Comparison of ENCODE assay signal across 12 cellular contexts in the genomic region with DNA sequence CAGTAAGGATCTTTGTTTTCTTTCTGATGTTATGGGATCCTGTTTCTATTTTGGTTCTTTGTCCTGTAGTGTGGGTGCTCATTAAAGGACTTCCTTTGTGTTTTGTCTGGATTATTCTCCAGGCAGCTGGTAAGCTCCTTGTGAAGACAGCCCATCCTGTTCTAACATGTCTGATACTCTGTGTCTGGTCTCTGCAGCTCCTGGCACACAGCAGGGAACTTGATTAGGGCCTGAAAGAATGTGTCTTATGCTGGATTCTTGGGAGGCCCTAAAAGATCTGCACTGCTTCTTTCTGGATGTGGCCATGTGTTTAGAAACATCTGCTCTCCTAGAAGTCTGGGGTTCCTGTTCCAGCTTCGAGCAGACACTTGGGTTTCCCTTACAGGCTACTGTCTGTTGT. TPM values are rescaled to one million over a fixed set of nuclear protein-coding genes. Genes with fewer than 3 reads are reported as not detected.
DNase-seq lines count a peak whose midpoint lies in the region; ATAC-seq and TF ChIP-seq lines count a peak whose summit lies in the region.
"Had no signal": no experiment of that assay in that cellular context is flagged by ENCODE, and none has a peak within 500 bp of the region (broad histone marks: within the 10 kb centered on the region; RNA-seq: fewer than 3 reads in every experiment).

No MANE protein-coding gene starts in this region.

- no CpG with 5 or more reads among the region's 1 CpG for WGBS in gastroesophageal sphincter (ENCODE audit: low coverage in 1 of 2), 2 donors

- TF ChIP-seq EP300 in gastroesophageal sphincter (IDR thresholded peaks at IDR 0.05) = no peak

- no peaks in the 10 kb centered on the region for H3K79me2 ChIP-seq in OCI-LY1 (ENCODE audit: insufficient read depth, low read length)

- H3F3A ChIP-seq in OCI-LY1 (ENCODE audit: insufficient read depth, low read length) = no peaks in the 10 kb centered on the region

- no peaks in the 10 kb centered on the region for H4K20me1 ChIP-seq in OCI-LY1 (ENCODE audit: insufficient read depth, low read length)

- H3K4me2 ChIP-seq in OCI-LY1 (ENCODE audit: low read length) = no peak overlapping the region
- H3K4me2 ChIP-seq: A549 had no signal

- H3K27ac ChIP-seq in OCI-LY1 (ENCODE audit: low read depth, low read length, poor library complexity, severe bottlenecking) = peak overlapping the region; percentile 36
- H3K27ac ChIP-seq in gastroesophageal sphincter = no peak overlapping the region

- H3K9me3 ChIP-seq in OCI-LY1 (ENCODE audit: low read length) = no peaks in the 10 kb centered on the region
- no peaks in the 10 kb centered on the region for H3K9me3 ChIP-seq in gastroesophageal sphincter
- H3K9me3 ChIP-seq: A549 had no signal

- H3K27me3 ChIP-seq in OCI-LY1 (ENCODE audit: insufficient read depth, low read length) = no peaks in the 10 kb centered on the region
- no peaks in the 10 kb centered on the region for H3K27me3 ChIP-seq in gastroesophageal sphincter

- no peak for TF ChIP-seq POLR2A in gastroesophageal sphincter (IDR thresholded peaks at IDR 0.05)

- TF ChIP-seq CTCF in OCI-LY1 (IDR thresholded peaks at IDR 0.05; ENCODE audit: low read length) = no peak
- no peak for TF ChIP-seq CTCF in gastroesophageal sphincter (IDR thresholded peaks at IDR 0.05)

- H3K4me3 ChIP-seq in OCI-LY1 (ENCODE audit: low read depth, low read length, poor library complexity, severe bottlenecking) (no peak overlapping the region), skeletal muscle cell (ENCODE audit: low read depth, low read length) (no peak overlapping the region), gastroesophageal sphincter (no peak overlapping the region)
- H3K4me3 ChIP-seq: A549 had no signal

- H2AFZ ChIP-seq in OCI-LY1 (ENCODE audit: low read length) = peak overlapping the region; percentile 75; the same call in 1 of the 2 replicates

- ATAC-seq in gastroesophageal sphincter (no peak), GM18907 (IDR thresholded peaks at IDR 0.05; ENCODE audit: unreplicated experiment) (no peak)
- ATAC-seq: A549, left colon had no signal

- H3K9ac ChIP-seq in OCI-LY1 (ENCODE audit: low read length) = no peak overlapping the region; the same call in 1 of the 2 replicates

- H3K4me1 ChIP-seq in OCI-LY1 (ENCODE audit: insufficient read depth, low read length, severe bottlenecking) = peaks cover 24% of the 10 kb centered on the region
- H3K4me1 ChIP-seq in gastroesophageal sphincter = no peaks in the 10 kb centered on the region

- DNase-seq in NCI-H1417 (lab: John Stamatoyannopoulos, UW) (peak in 2 of 3 experiments; percentile 49 to 77), NCI-H1417 treated with DMSO at 0.1 percent for 48 hours (lab: John Stamatoyannopoulos, UW) (no peak), fibroblast of gingiva (ENCODE audit: low read depth) (peak; percentile 21), skeletal muscle cell (ENCODE audit: low read depth) (peak; percentile 47), Ammon's horn (ENCODE audit: low spot score) (no peak)
- DNase-seq: left colon, NCI-H1694 had no signal

- H3K9me2 ChIP-seq in OCI-LY1 (ENCODE audit: low read depth, low read length) = no peaks in the 10 kb centered on the region

- no peaks in the 10 kb centered on the region for H3K36me3 ChIP-seq in OCI-LY1 (ENCODE audit: insufficient read depth, low read length)
- H3K36me3 ChIP-seq in gastroesophageal sphincter = no peaks in the 10 kb centered on the region

RNA-seq across cellular contexts. Expression of a gene that starts 38.1 kb away (rescaled TPM):
- not detected for total RNA-seq in gastroesophageal sphincter
- total RNA-seq: left colon, renal cortical epithelial cell had no signal

Comparison
In these comparisons a context has a peak if more than half of its experiments do, and no peak if none do; other contexts are left out.
1. DNase-seq: peak in NCI-H1417 (2 of 3), fibroblast of gingiva (single experiment) and skeletal muscle cell (single experiment); none in NCI-H1417 treated with DMSO at 0.1 percent for 48 hours (single experiment) and Ammon's horn (single experiment).